11 cellular contexts compared by ENCODE assay signal in the genomic region with DNA sequence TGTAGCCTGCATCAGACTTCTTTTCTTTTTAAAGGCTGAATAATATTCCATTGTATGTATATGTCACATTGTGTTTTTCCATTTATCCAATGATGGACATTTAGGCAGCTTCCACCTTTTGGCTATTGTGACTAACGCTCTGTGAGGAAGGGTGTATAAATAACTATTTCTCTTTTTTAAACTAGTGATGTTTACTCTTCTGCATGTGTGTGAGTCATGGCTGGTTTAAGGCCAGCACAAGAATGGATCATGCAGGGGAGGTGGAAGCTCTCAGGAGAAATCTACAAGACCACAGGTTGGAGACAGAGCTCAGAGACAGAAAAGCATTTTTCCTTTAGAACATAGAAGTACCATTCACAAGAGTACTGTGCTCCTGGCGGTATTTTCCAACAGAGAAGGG.
DNase-seq lines count a peak whose midpoint lies in the region; ATAC-seq and TF ChIP-seq lines count a peak whose summit lies in the region.
"Had no signal": no experiment of that assay in that cellular context is flagged by ENCODE, and none has a peak within 500 bp of the region (broad histone marks: within the 10 kb centered on the region; RNA-seq: fewer than 3 reads in every experiment).

No MANE protein-coding gene starts in this region.

- POLR2A ChIA-PET in WTC11 (lab: Charles Lee), result no interaction called here

- CTCF ChIA-PET in WTC11 (lab: Charles Lee), result no interaction called here

- H3K4me1 ChIP-seq in aorta (ENCODE audit: control insufficient read depth in 1 of 2, insufficient read depth in 2 of 2, low read length in 2 of 2), result no peaks in the 10 kb centered on the region
- H3K4me1 ChIP-seq in BE2C, result no peaks in the 10 kb centered on the region; the same call in 1 of the 2 replicates

- H3K4me1 Mint-ChIP-seq in WTC11, result peaks cover 24% of the 10 kb centered on the region
- H3K4me1 Mint-ChIP-seq: activated naive CD4-positive, alpha-beta T cell treated with anti-CD3 and anti-CD28 coated beads, Interleukin-2, amount 50 U/mL, for 24 hours; memory B cell had no signal

- H3K27me3 ChIP-seq in aorta (ENCODE audit: control insufficient read depth in 1 of 2, insufficient read depth in 2 of 2, low read length in 1 of 2), result no peaks in the 10 kb centered on the region
- H3K27me3 ChIP-seq in BE2C, result no peaks in the 10 kb centered on the region

- no peaks in the 10 kb centered on the region for H3K27me3 Mint-ChIP-seq in WTC11 (ENCODE audit: low read depth)
- H3K27me3 Mint-ChIP-seq: activated naive CD4-positive, alpha-beta T cell treated with anti-CD3 and anti-CD28 coated beads, Interleukin-2, amount 50 U/mL, for 24 hours; memory B cell had no signal

- intact Hi-C loops in aorta (cut with DNase I), result no loop called here

- H3K36me3 ChIP-seq in aorta (ENCODE audit: control insufficient read depth in 1 of 2, insufficient read depth in 2 of 2, low read length in 1 of 2) (no peaks in the 10 kb centered on the region), BE2C (no peaks in the 10 kb centered on the region)
- H3K36me3 ChIP-seq: WERI-Rb-1 had no signal

- WGBS in aorta, 2 donors, result 41 to 47% methylated on average over 2 of the region's 2 CpGs

- DNase-seq in HT1080 (ENCODE audit: low read depth) (peak; percentile 62), WTC11 (ENCODE audit: low spot score) (no peak), fibroblast of pulmonary artery (ENCODE audit: low read depth) (peak; percentile 75), aorta (no peak), BE2C (no peak)
- DNase-seq: stimulated activated naive CD4-positive, alpha-beta T cell treated with Interleukin-2 at 50 U/mL for 16 hours; WERI-Rb-1 had no signal

- H3K4me3 Mint-ChIP-seq in WTC11, result no peak overlapping the region
- H3K4me3 Mint-ChIP-seq: activated naive CD4-positive, alpha-beta T cell treated with anti-CD3 and anti-CD28 coated beads, Interleukin-2, amount 50 U/mL, for 24 hours; memory B cell had no signal

- no peak for ATAC-seq in WTC11
- ATAC-seq in aorta (ENCODE audit: low FRiP score), result peak; percentile 46
- ATAC-seq in HG03139 (IDR thresholded peaks at IDR 0.05; ENCODE audit: unreplicated experiment), result no peak
- no peak for ATAC-seq in GM21619 (IDR thresholded peaks at IDR 0.05; ENCODE audit: unreplicated experiment)

- H3K9me3 ChIP-seq in aorta (ENCODE audit: control insufficient read depth, low read length), result no peaks in the 10 kb centered on the region
- no peaks in the 10 kb centered on the region for H3K9me3 ChIP-seq in BE2C

- TF ChIP-seq CTCF in WTC11 (IDR thresholded peaks at IDR 0.05), result no peak
- TF ChIP-seq CTCF in fibroblast of pulmonary artery (IDR thresholded peaks at IDR 0.05; ENCODE audit: low read length, missing control alignments), result no peak
- TF ChIP-seq CTCF in BE2C (IDR thresholded peaks at IDR 0.05; ENCODE audit: low read depth, low read length), result no peak

- no peak overlapping the region for H3K27ac ChIP-seq in aorta (ENCODE audit: low read depth in 1 of 2, low read length in 2 of 2)
- H3K27ac ChIP-seq: WERI-Rb-1 had no signal

- H3K9me3 Mint-ChIP-seq in WTC11, result no peaks in the 10 kb centered on the region

- H3K27ac Mint-ChIP-seq in WTC11, result peak overlapping the region; percentile 32
- H3K27ac Mint-ChIP-seq: activated naive CD4-positive, alpha-beta T cell treated with anti-CD3 and anti-CD28 coated beads, Interleukin-2, amount 50 U/mL, for 24 hours; memory B cell had no signal

- no peak overlapping the region for H3K4me3 ChIP-seq in fibroblast of pulmonary artery (replicated peaks; ENCODE audit: low read depth, low read length)
- H3K4me3 ChIP-seq in aorta (ENCODE audit: low read length in 2 of 2), result no peak overlapping the region
- no peak overlapping the region for H3K4me3 ChIP-seq in BE2C (ENCODE audit: low read depth, low read length)

- H3K36me3 Mint-ChIP-seq in WTC11, result peaks cover 6% of the 10 kb centered on the region
- H3K36me3 Mint-ChIP-seq: memory B cell had no signal

TF ChIP-seq in WTC11, 78 proteins besides CTCF, POLR2A, EP300 and RAD21 (continues in another document):
- TF ChIP-seq, protein P1, sequence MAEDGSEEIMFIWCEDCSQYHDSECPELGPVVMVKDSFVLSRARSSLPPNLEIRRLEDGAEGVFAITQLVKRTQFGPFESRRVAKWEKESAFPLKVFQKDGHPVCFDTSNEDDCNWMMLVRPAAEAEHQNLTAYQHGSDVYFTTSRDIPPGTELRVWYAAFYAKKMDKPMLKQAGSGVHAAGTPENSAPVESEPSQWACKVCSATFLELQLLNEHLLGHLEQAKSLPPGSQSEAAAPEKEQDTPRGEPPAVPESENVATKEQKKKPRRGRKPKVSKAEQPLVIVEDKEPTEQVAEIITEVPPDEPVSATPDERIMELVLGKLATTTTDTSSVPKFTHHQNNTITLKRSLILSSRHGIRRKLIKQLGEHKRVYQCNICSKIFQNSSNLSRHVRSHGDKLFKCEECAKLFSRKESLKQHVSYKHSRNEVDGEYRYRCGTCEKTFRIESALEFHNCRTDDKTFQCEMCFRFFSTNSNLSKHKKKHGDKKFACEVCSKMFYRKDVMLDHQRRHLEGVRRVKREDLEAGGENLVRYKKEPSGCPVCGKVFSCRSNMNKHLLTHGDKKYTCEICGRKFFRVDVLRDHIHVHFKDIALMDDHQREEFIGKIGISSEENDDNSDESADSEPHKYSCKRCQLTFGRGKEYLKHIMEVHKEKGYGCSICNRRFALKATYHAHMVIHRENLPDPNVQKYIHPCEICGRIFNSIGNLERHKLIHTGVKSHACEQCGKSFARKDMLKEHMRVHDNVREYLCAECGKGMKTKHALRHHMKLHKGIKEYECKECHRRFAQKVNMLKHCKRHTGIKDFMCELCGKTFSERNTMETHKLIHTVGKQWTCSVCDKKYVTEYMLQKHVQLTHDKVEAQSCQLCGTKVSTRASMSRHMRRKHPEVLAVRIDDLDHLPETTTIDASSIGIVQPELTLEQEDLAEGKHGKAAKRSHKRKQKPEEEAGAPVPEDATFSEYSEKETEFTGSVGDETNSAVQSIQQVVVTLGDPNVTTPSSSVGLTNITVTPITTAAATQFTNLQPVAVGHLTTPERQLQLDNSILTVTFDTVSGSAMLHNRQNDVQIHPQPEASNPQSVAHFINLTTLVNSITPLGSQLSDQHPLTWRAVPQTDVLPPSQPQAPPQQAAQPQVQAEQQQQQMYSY (CRISPR knock-in tag; IDR thresholded peaks at IDR 0.05), result no peak
- TF ChIP-seq NFYB (CRISPR knock-in tag; conservative IDR thresholded peaks at IDR 0.05; ENCODE audit: low read depth) (no peak), TP53 (CRISPR knock-in tag; IDR thresholded peaks at IDR 0.05) (no peak), AR (CRISPR knock-in tag; IDR thresholded peaks at IDR 0.05) (no peak), AFF4 (CRISPR knock-in tag; IDR thresholded peaks at IDR 0.05; ENCODE audit: borderline replicate concordance) (no peak), ZNF671 (CRISPR knock-in tag; IDR thresholded peaks at IDR 0.05) (no peak)

Comparison
In these comparisons a context has a peak if more than half of its experiments do, and no peak if none do; other contexts are left out.
1. DNase-seq: peak in HT1080 (single experiment) and fibroblast of pulmonary artery (single experiment); none in WTC11 (single experiment), aorta (0 of 2) and BE2C (single experiment).